ENCODE assay signal across 8 cellular contexts in the genomic region with DNA sequence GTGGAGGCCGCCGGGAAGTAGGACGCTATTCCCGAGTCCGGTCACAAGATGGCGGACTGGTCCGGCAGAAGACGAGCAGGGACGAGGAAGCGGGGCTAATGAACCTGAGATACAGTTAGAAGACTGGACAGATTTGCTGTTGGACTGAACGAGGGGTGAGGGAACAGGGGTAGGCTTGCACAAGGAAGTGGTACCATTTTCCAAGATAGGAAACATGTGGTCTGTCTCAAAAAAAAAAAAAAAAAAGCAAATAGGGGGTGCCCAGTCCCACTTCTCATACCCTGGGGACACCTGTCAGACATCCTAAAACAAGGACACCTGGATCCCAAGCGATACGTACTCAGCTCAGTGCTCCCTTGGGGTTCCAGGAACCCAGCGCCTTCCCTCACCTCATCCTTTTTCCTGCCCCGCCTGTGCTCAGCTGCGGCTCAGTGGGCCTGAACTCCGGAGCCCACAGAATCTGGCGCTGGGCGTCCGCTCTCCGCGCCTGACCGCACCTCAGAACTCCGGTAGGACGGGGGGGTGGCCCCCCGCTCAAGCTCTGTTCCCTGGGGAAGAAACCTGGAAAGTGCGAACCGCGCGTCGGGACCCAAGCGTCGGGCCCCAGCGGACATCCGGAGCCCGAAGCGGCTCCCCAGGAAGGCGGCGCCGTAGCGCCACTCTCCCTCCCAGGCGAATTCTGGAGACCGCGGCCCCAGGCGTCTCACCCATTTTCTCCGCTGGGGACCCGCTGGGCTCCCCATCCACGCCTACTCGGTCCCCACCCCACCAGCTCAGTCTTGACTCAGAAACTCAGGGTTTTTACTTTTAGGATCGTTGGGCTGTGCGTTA. TPM values are rescaled to one million over a fixed set of nuclear protein-coding genes. Genes with fewer than 3 reads are reported as not detected.
DNase-seq lines count a peak whose midpoint lies in the region; ATAC-seq, FAIRE-seq and TF ChIP-seq lines count a peak whose summit lies in the region.

A gene with protein sequence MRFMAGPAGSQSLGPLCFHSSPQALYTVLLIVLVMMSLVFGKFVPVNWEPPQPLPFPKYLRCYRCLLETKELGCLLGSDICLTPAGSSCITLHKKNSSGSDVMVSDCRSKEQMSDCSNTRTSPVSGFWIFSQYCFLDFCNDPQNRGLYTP (minus strand): TSS at position 227 of the 831 bp plus-strand sequence. CDS start 694 bp downstream, outside the sequence.

- H3K27me3 ChIP-seq in SU-DHL-6 (ENCODE audit: low read length): no peaks in the 10 kb centered on the region
- no peaks in the 10 kb centered on the region for H3K27me3 ChIP-seq in heart left ventricle
- H3K27me3 ChIP-seq in ovary: no peaks in the 10 kb centered on the region
- H3K27me3 ChIP-seq in aorta (ENCODE audit: control insufficient read depth in 1 of 2, insufficient read depth in 2 of 2, low read length in 1 of 2): no peaks in the 10 kb centered on the region

- TF ChIP-seq CTCF in SU-DHL-6 (IDR thresholded peaks at IDR 0.05; ENCODE audit: insufficient read depth, low read length, poor library complexity, severe bottlenecking) (peak; percentile 28), heart left ventricle (IDR thresholded peaks at IDR 0.05) (peak; percentile 54 to 85 (median 78)), ovary (IDR thresholded peaks at IDR 0.05) (peak in 2 of 3 donors; percentile 72 to 79)

- FAIRE-seq in GM12891 (lab: Jason Lieb, UNC): peak; percentile 91

- no peaks in the 10 kb centered on the region for H4K20me1 ChIP-seq in SU-DHL-6 (ENCODE audit: low read depth, low read length)

- peak within 1 kb of the TSS; percentile 30 for H3K4me2 ChIP-seq in SU-DHL-6 (ENCODE audit: low read depth, low read length, poor library complexity, severe bottlenecking)

- intact Hi-C loops in heart left ventricle (cut with DNase I): loop anchor here (1.0 to 10.0 kb wide), 15 partner anchors 46 to 274 kb away; partner anchors contain the start of genes DDAH2 (in 3 of the 10), NELFE (in 3 of the 10), SKIC2 (in 3 of the 10) and SAPCD1 (in 2 of the 10)
- intact Hi-C loops in ovary (cut with DNase I): loop anchor here in 3 of 4 donors (5.0 to 10.0 kb wide), 2 partner anchors 151 to 184 kb away; partner anchors contain the start of gene NEU1 (in 2 of the 3)
- intact Hi-C loops in aorta (cut with DNase I): loop anchor here (2.0 to 10.0 kb wide), 7 partner anchors 48 to 271 kb away; partner anchors contain the start of genes DDAH2 (in 1 of the 2), EHMT2 (in 1 of the 2) and NEU1 (in 1 of the 2)

- WGBS in heart left ventricle, 4 donors: 1 to 3% (median 1%) methylated on average over 40 to 51 of the region's 51 CpGs
- WGBS in ovary, 3 donors: 0 to 1% (median 1%) methylated on average over 51 of the region's 51 CpGs
- WGBS in aorta, 2 donors: 1% methylated on average over 51 of the region's 51 CpGs

- peak within 1 kb of the TSS; percentile 9; the same call in 1 of the 2 replicates for H3K9ac ChIP-seq in SU-DHL-6 (ENCODE audit: low read length)

- DNase-seq in GM12891 (ENCODE audit: insufficient read length, low spot score): peak; percentile 60
- DNase-seq in NCI-H1105 (lab: John Stamatoyannopoulos, UW): peak; percentile 64
- peak in 52 of 56 donors; percentile 16 to 87 (median 60) for DNase-seq in amygdala (lab: John Stamatoyannopoulos, UW)
- DNase-seq in heart left ventricle: peak; percentile 82 to 90 (median 85)
- peak; percentile 77 to 87 (median 83) for DNase-seq in ovary
- DNase-seq in aorta: peak; percentile 90 to 93

- peak; percentile 75 to 92 (median 88) for ATAC-seq in heart left ventricle
- ATAC-seq in aorta (ENCODE audit: low FRiP score): peak; percentile 94
- ATAC-seq in GM18873 (IDR thresholded peaks at IDR 0.05; ENCODE audit: low FRiP score, unreplicated experiment): no peak

- no peak within 1 kb of the TSS for H3K4me3 ChIP-seq in SU-DHL-6 (ENCODE audit: insufficient read depth, low read length, poor library complexity, severe bottlenecking)
- H3K4me3 ChIP-seq in heart left ventricle: peak within 1 kb of the TSS; percentile 28 to 74 (median 58)
- H3K4me3 ChIP-seq in ovary: peak within 1 kb of the TSS; percentile 48
- peak within 1 kb of the TSS in 1 of 2 donors; percentile 56 for H3K4me3 ChIP-seq in aorta (ENCODE audit: low read length in 2 of 2)

- no peaks in the 10 kb centered on the region for H3K9me2 ChIP-seq in SU-DHL-6 (replicated peaks; ENCODE audit: insufficient read depth, low read length)

- H3K4me1 ChIP-seq in heart left ventricle (peaks cover 0 to 26% (median 14%) of the 10 kb centered on the region in 12 donors), ovary (ENCODE audit: insufficient read depth) (peaks cover 3% of the 10 kb centered on the region), aorta (ENCODE audit: control insufficient read depth in 1 of 2, insufficient read depth in 2 of 2, low read length in 2 of 2) (no peaks in the 10 kb centered on the region)

- H3K79me2 ChIP-seq in SU-DHL-6 (ENCODE audit: insufficient read depth, low read length): no peaks in the 10 kb centered on the region

- H3K36me3 ChIP-seq in SU-DHL-6 (ENCODE audit: low read length): no peaks in the 10 kb centered on the region
- peaks cover 0 to 19% (median 10%) of the 10 kb centered on the region in 9 donors for H3K36me3 ChIP-seq in heart left ventricle
- H3K36me3 ChIP-seq in ovary: no peaks in the 10 kb centered on the region
- H3K36me3 ChIP-seq in aorta (ENCODE audit: control insufficient read depth in 1 of 2, insufficient read depth in 2 of 2, low read length in 1 of 2): no peaks in the 10 kb centered on the region

- H3K9me3 ChIP-seq in SU-DHL-6 (ENCODE audit: insufficient read depth, low read length): no peaks in the 10 kb centered on the region
- H3K9me3 ChIP-seq in heart left ventricle: no peaks in the 10 kb centered on the region
- no peaks in the 10 kb centered on the region for H3K9me3 ChIP-seq in ovary
- no peaks in the 10 kb centered on the region for H3K9me3 ChIP-seq in aorta (ENCODE audit: control insufficient read depth, low read length)

- no peak within 1 kb of the TSS for H3K27ac ChIP-seq in SU-DHL-6 (ENCODE audit: low read depth, low read length)
- H3K27ac ChIP-seq in heart left ventricle: peak within 1 kb of the TSS in 11 of 12 donors; percentile 9 to 83 (median 63)
- H3K27ac ChIP-seq in ovary: peak within 1 kb of the TSS; percentile 71 to 73
- no peak within 1 kb of the TSS for H3K27ac ChIP-seq in aorta (ENCODE audit: low read depth in 1 of 2, low read length in 2 of 2)

- H3F3A ChIP-seq in SU-DHL-6 (ENCODE audit: insufficient read depth): no peaks in the 10 kb centered on the region; the same call in 1 of the 2 replicates

- no peak for TF ChIP-seq EP300 in ovary (IDR thresholded peaks at IDR 0.05)

- H2AFZ ChIP-seq in SU-DHL-6 (ENCODE audit: low read depth, low read length, severe bottlenecking): peak within 1 kb of the TSS; percentile 23

- TF ChIP-seq POLR2A in GM12891 (IDR thresholded peaks at IDR 0.05; ENCODE audit: low read depth, low read length) (no peak), heart left ventricle (IDR thresholded peaks at IDR 0.05) (no peak), ovary (IDR thresholded peaks at IDR 0.05) (no peak)

TF ChIP-seq in GM12891, 5 proteins besides CTCF, POLR2A, EP300 and RAD21:
- TF ChIP-seq SPI1 (IDR thresholded peaks at IDR 0.05; ENCODE audit: low read depth, low read length) (peak; percentile 27), TAF1 (IDR thresholded peaks at IDR 0.05; ENCODE audit: low read depth, low read length) (0 out of 2 replicates have a peak, but pooled peaks have one; percentile 12), POLR2AphosphoS5 (IDR thresholded peaks at IDR 0.05; ENCODE audit: low read depth, low read length) (no peak), PAX5 (IDR thresholded peaks at IDR 0.05; ENCODE audit: insufficient read depth, low read length, severe bottlenecking) (no peak)
TF ChIP-seq in GM12891: peak in this region for 2.

RNA-seq across cellular contexts. Expression of the gene that starts here (rescaled TPM):
- 1.1 TPM for polyA plus RNA-seq in GM12891 (2012; ENCODE audit: low read depth, missing spikeins)
- total RNA-seq in heart left ventricle (1 to 10 TPM; 1.3 to 3.1 (median 2.2) TPM), ovary (1 to 10 TPM in 6 of 7 donors, not detected in 1; 1.2 to 2.3 (median 2.0) TPM), aorta (1 to 10 TPM; 1.2 to 3.3 TPM)
- polyA plus RNA-seq in heart left ventricle (1 to 10 TPM; 1.4 to 3.0 TPM), ovary (1 to 10 TPM; 2.7 to 3.7 TPM), aorta (1 to 10 TPM; 3.3 to 5.9 TPM)

Comparison
In these comparisons a context has a peak if more than half of its experiments do, and no peak if none do; other contexts are left out.
1. H3K27ac ChIP-seq: peak in heart left ventricle (11 of 12) and ovary (2 of 2); none in SU-DHL-6 (single experiment) and aorta (0 of 2).
2. CTCF ChIP-seq: peak in every context shown above with its lines; median percentile 78 in heart left ventricle; 76 in ovary; 28 in SU-DHL-6.
3. Peak in every context shown above with its lines, with median percentiles within 50 percentile points of each other: DNase-seq.